Comparison of ENCODE assay signal across 18 cellular contexts in genomic region chr10:44039599-44039998, GRCh38.
A peak's percentile ranks its signal among the peaks of the same experiment; 100 is the strongest.
DNase-seq lines count a peak whose midpoint lies in the region; ATAC-seq, FAIRE-seq and TF ChIP-seq lines count a peak whose summit lies in the region.
"Had no signal": no experiment of that assay in that cellular context is flagged by ENCODE, and none has a peak within 500 bp of the region (broad histone marks: within the 10 kb centered on the region; RNA-seq: fewer than 3 reads in every experiment).

No MANE protein-coding gene starts in this region.

- no peaks in the 10 kb centered on the region for H3K9me3 ChIP-seq in body of pancreas
- H3K9me3 ChIP-seq: Caco-2 had no signal

- no peak for TF ChIP-seq CTCF in body of pancreas (IDR thresholded peaks at IDR 0.05)

- peak; percentile 40 for ATAC-seq in body of pancreas
- ATAC-seq in sciatic nerve: peak; percentile 73
- no peak for ATAC-seq in GM21576 (IDR thresholded peaks at IDR 0.05; ENCODE audit: unreplicated experiment)
- no peak for ATAC-seq in HG03108 (IDR thresholded peaks at IDR 0.05; ENCODE audit: unreplicated experiment)
- ATAC-seq: GM12878, HepG2 had no signal

- no peak overlapping the region for H3K27ac ChIP-seq in body of pancreas
- H3K27ac ChIP-seq: 22Rv1 had no signal

- H3K27me3 ChIP-seq in body of pancreas: no peaks in the 10 kb centered on the region

- intact Hi-C loops in body of pancreas (cut with DNase I) (no loop called here), sciatic nerve (cut with DNase I) (no loop called here)

- no peak for TF ChIP-seq POLR2A in body of pancreas (IDR thresholded peaks at IDR 0.05)

- in situ Hi-C loops in Caki2 (cut with HindIII; ENCODE audit: low pct_unique_long_range_greater_than_20kb, low sequenced_read_pairs): no loop called here

- no peaks in the 10 kb centered on the region for H3K36me3 ChIP-seq in body of pancreas (replicated peaks in 1 of 2; ENCODE audit: insufficient read depth in 1 of 2, low read depth in 2 of 2)

- no peak for FAIRE-seq in urothelium cell line (lab: Jason Lieb, UNC)
- FAIRE-seq: GM12878, GM18507, HepG2, HTR-8/SVneo had no signal

- H3K4me3 ChIP-seq in body of pancreas: no peak overlapping the region
- H3K4me3 ChIP-seq: GM12878 had no signal

- H3K4me1 ChIP-seq in body of pancreas: peaks cover 8% of the 10 kb centered on the region
- H3K4me1 ChIP-seq: Caco-2 had no signal

- DNase-seq in Caki2 (ENCODE audit: low read depth) (peak; percentile 91), body of pancreas (no peak), kidney tubule cell (ENCODE audit: low spot score) (peak; percentile 41), sciatic nerve (ENCODE audit: low spot score) (no peak), urothelium cell line (ENCODE audit: low spot score) (no peak)
- no peak for DNase-seq in activated T-cell treated with anti-CD3 and anti-CD28 coated beads, Interleukin-2, amount 50 U/mL, for 48 hours
- DNase-seq: Caco-2; CD8-positive, alpha-beta memory T cell; DMS79; GOT3; H9 had no signal

- 18 to 21% methylated on average over 3 of the region's 3 CpGs for WGBS in body of pancreas, 2 donors

Comparison
In these comparisons a context has a peak if more than half of its experiments do, and no peak if none do; other contexts are left out.
1. DNase-seq: peak in Caki2 (single experiment) and kidney tubule cell (single experiment); none in body of pancreas (0 of 4), sciatic nerve (single experiment), activated T-cell treated with anti-CD3 and anti-CD28 coated beads, Interleukin-2, amount 50 U/mL, for 48 hours (0 of 2) and urothelium cell line (single experiment).
2. ATAC-seq: peak in body of pancreas (single experiment) and sciatic nerve (single experiment); none in GM21576 (single experiment) and HG03108 (single experiment).